ENCODE assay signal across 13 cellular contexts in genomic region chr7:117283371-117283770, GRCh38. TPM values are rescaled to one million over a fixed set of nuclear protein-coding genes. Genes with fewer than 3 reads are reported as not detected.
A peak's percentile ranks its signal among the peaks of the same experiment; 100 is the strongest.
DNase-seq lines count a peak whose midpoint lies in the region; ATAC-seq and TF ChIP-seq lines count a peak whose summit lies in the region.
"Had no signal": no experiment of that assay in that cellular context is flagged by ENCODE, and none has a peak within 500 bp of the region (broad histone marks: within the 10 kb centered on the region; RNA-seq: fewer than 3 reads in every experiment).

No MANE protein-coding gene starts in this region.

- H3K4me3 ChIP-seq in AG09309 (ENCODE audit: control insufficient read depth, low read depth, low read length): no peak overlapping the region
- H3K4me3 ChIP-seq: adrenal gland had no signal

- H3K27ac Mint-ChIP-seq in brain: peak overlapping the region in 3 of 5 experiments; percentile 8 to 74 (median 62)

- no peaks in the 10 kb centered on the region for H3K4me1 Mint-ChIP-seq in brain

- peak; percentile 62 for DNase-seq in AG09309 (ENCODE audit: low read depth)
- DNase-seq in LHCN-M2 (ENCODE audit: low read depth): peak; percentile 77
- DNase-seq in glomerular visceral epithelial cell (ENCODE audit: extremely low spot score): peak; percentile 46
- no peak for DNase-seq in nucleus accumbens (lab: John Stamatoyannopoulos, UW)
- DNase-seq in activated T-cell treated with anti-CD3 and anti-CD28 coated beads for 4 hours: no peak
- DNase-seq in hypothalamus (lab: John Stamatoyannopoulos, UW): no peak
- DNase-seq: activated T-cell treated with anti-CD3 and anti-CD28 coated beads, Interleukin-2, amount 50 U/mL, for 48 hours; adrenal gland; DMS 273 treated with DMSO at 0.1 percent for 48 hours; left colon; SIG-M5 had no signal

- no peaks in the 10 kb centered on the region for H3K36me3 Mint-ChIP-seq in brain

- no peak for ATAC-seq in activated CD4-positive, CD25-positive, alpha-beta regulatory T cell treated with anti-CD3 and anti-CD28 coated beads, Interleukin-2, amount 50 U/mL, for 24 hours
- ATAC-seq: left colon had no signal

- H3K27me3 Mint-ChIP-seq in brain: peaks cover 8% of the 10 kb centered on the region

- TF ChIP-seq CTCF in AG09309 (IDR thresholded peaks at IDR 0.05; ENCODE audit: control insufficient read depth, insufficient read depth, low read depth, low read length, missing control alignments) (no peak), brain (conservative IDR thresholded peaks at IDR 0.05) (no peak)

- peaks cover 0 to 3% (median 0%) of the 10 kb centered on the region in 5 experiments for H3K9me3 Mint-ChIP-seq in brain

- H3K4me3 Mint-ChIP-seq in brain: no peak overlapping the region

RNA-seq across cellular contexts. Expression of gene WNT2, which starts 39.5 kb away (rescaled TPM):
- not detected in 2 replicates for total RNA-seq in LHCN-M2 (2014; rRNA removed)
- not detected for polyA plus RNA-seq in LHCN-M2 (2012)
- polyA plus RNA-seq in brain (ENCODE audit: insufficient read depth, low read depth, low replicate concordance): 0.24 TPM
- total RNA-seq: left colon had no signal

Comparison
In these comparisons a context has a peak if more than half of its experiments do, and no peak if none do; other contexts are left out.
1. DNase-seq: peak in AG09309 (single experiment), LHCN-M2 (single experiment) and glomerular visceral epithelial cell (single experiment); none in nucleus accumbens (0 of 56), activated T-cell treated with anti-CD3 and anti-CD28 coated beads for 4 hours (single experiment) and hypothalamus (0 of 51).